ENCODE assay signal across 19 cellular contexts in the genomic region with DNA sequence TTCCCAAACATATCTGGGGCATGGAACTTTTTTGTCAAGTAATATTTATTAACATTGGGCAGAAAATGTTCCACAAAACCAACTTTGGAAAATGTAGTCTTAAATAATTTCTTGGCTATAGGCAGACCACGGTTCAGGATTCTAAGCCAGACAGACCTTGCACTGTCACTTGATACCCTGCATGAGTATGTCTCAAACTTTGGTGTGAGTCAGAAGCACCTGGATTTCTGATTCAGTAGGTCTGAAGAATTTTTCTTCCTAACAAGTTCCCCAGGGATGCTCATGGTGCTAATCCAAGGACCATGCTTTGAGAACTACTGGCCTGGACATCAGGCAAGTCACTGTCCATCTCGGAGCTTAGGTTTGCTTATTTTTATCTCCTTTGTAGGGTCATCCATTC.
DNase-seq lines count a peak whose midpoint lies in the region; ATAC-seq and TF ChIP-seq lines count a peak whose summit lies in the region.
"Had no signal": no experiment of that assay in that cellular context is flagged by ENCODE, and none has a peak within 500 bp of the region (broad histone marks: within the 10 kb centered on the region; RNA-seq: fewer than 3 reads in every experiment).

No MANE protein-coding gene starts in this region.

- H3K56ac ChIP-seq in IMR-90 (ENCODE audit: extremely low read depth, insufficient read depth, low read length), result no peak overlapping the region

- H2BK20ac ChIP-seq in IMR-90 (ENCODE audit: low read depth, low read length), result no peak overlapping the region

- no peak overlapping the region; the same call in 1 of the 2 replicates for H2AK5ac ChIP-seq in IMR-90 (ENCODE audit: low read depth, low read length)

- H3K9me3 ChIP-seq in IMR-90 (ENCODE audit: control insufficient read depth, insufficient read depth, low read length), result no peaks in the 10 kb centered on the region
- H3K9me3 ChIP-seq: SJCRH30 had no signal

- intact Hi-C loops in IMR-90 (cut with micrococcal nuclease), result no loop called here

- no peak overlapping the region for H2AK9ac ChIP-seq in IMR-90 (replicated peaks; ENCODE audit: low read depth, low read length, poor library complexity)

- no peak overlapping the region for H3K4me2 ChIP-seq in IMR-90 (ENCODE audit: low read depth, low read length)

- WGBS in IMR-90 (ENCODE audit: extremely low coverage in 2 of 2, insufficient read length in 1 of 2), 2 experiments, result 100% methylated on average over 1 of the region's 2 CpGs; no CpG with 5 or more reads in 1 of the 2 experiments

- H3K36me3 Mint-ChIP-seq in HFFc6 (ENCODE audit: low read depth), result no peaks in the 10 kb centered on the region
- H3K36me3 Mint-ChIP-seq: CD14-positive monocyte, IgD-negative memory B cell had no signal

- no peak overlapping the region for H2BK120ac ChIP-seq in IMR-90 (ENCODE audit: low read depth, low read length)

- no peak overlapping the region for H3K9ac ChIP-seq in IMR-90 (ENCODE audit: low read depth, low read length)

- in situ Hi-C loops in IMR-90 (cut with MboI; ENCODE audit: low sequenced_read_pairs), result no loop called here

- CTCF ChIA-PET in IMR-90 (lab: Yijun Ruan, JAX) (no interaction called here), RWPE1 (lab: Yijun Ruan, JAX) (interaction anchor here (0.6 kb wide), 1 partner anchor 10 kb away, joined by 3 read pairs; no protein-coding TSS in a partner anchor)

- no peaks in the 10 kb centered on the region for H3K27me3 ChIP-seq in IMR-90 (ENCODE audit: control insufficient read depth, insufficient read depth, low read length)
- H3K27me3 ChIP-seq: SJCRH30 had no signal

- no peak for ATAC-seq in IMR-90 (ENCODE audit: low read depth)
- no peak for ATAC-seq in esophagus mucosa

- no peak overlapping the region for H3K14ac ChIP-seq in IMR-90 (replicated peaks; ENCODE audit: low read depth, low read length)

- POLR2A ChIA-PET in IMR-90 (lab: Charles Lee; ENCODE audit: unreplicated experiment) (no interaction called here), RWPE1 (lab: Yijun Ruan, JAX; ENCODE audit: low non-redundant PET) (no interaction called here)

- peak overlapping the region; percentile 17 for H2AFZ ChIP-seq in IMR-90 (replicated peaks; ENCODE audit: low read length, poor library complexity)

- TF ChIP-seq CTCF in IMR-90 (conservative IDR thresholded peaks at IDR 0.05; ENCODE audit: low read depth, low read length) (no peak), RWPE1 (conservative IDR thresholded peaks at IDR 0.05; ENCODE audit: low read depth) (no peak), HFFc6 (IDR thresholded peaks at IDR 0.05) (no peak)

- no peaks in the 10 kb centered on the region for H3K36me3 ChIP-seq in IMR-90 (ENCODE audit: control insufficient read depth, insufficient read depth, low read length)
- H3K36me3 ChIP-seq: SJCRH30 had no signal

- H3K23ac ChIP-seq in IMR-90 (ENCODE audit: low read depth, low read length), result no peak overlapping the region

- TF ChIP-seq RAD21 in IMR-90 (IDR thresholded peaks at IDR 0.05; ENCODE audit: low read length), result no peak

- no peak for TF ChIP-seq POLR2A in IMR-90 (IDR thresholded peaks at IDR 0.05; ENCODE audit: low read depth, low read length)

- no peak overlapping the region for H2BK15ac ChIP-seq in IMR-90 (ENCODE audit: low read depth, low read length)

- dilution Hi-C loops in IMR-90 (cut with HindIII; ENCODE audit: low sequenced_read_pairs, unreplicated experiment), result no loop called here

- no peak overlapping the region for H4K91ac ChIP-seq in IMR-90 (ENCODE audit: insufficient read depth, low read depth, low read length)

- H3K4ac ChIP-seq in IMR-90 (ENCODE audit: low read depth, low read length), result no peak overlapping the region

- no peak overlapping the region for H2BK5ac ChIP-seq in IMR-90 (ENCODE audit: low read depth, low read length, poor library complexity, severe bottlenecking)

- peaks cover 19% of the 10 kb centered on the region for H3K9me3 Mint-ChIP-seq in HFFc6

- H3K27ac ChIP-seq in IMR-90 (ENCODE audit: insufficient read depth, low read length), result no peak overlapping the region
- H3K27ac ChIP-seq in RWPE1, result no peak overlapping the region
- H3K27ac ChIP-seq in epithelial cell of prostate, result no peak overlapping the region
- H3K27ac ChIP-seq: HL-60, SJCRH30 had no signal

- no peak overlapping the region for H4K5ac ChIP-seq in IMR-90 (ENCODE audit: low read depth, low read length)

- H4K20me1 ChIP-seq in IMR-90 (ENCODE audit: insufficient read depth, low read length), result no peaks in the 10 kb centered on the region

- no peaks in the 10 kb centered on the region for H3K79me1 ChIP-seq in IMR-90 (ENCODE audit: low read depth in 1 of 2, low read length in 2 of 2)

- H3K9me1 ChIP-seq in IMR-90 (ENCODE audit: insufficient read depth, low read length), result no peaks in the 10 kb centered on the region

- H3K27ac Mint-ChIP-seq in HFFc6, result no peak overlapping the region
- H3K27ac Mint-ChIP-seq: CD14-positive monocyte, IgD-negative memory B cell had no signal

- no peak overlapping the region for H3K4me3 Mint-ChIP-seq in HFFc6
- H3K4me3 Mint-ChIP-seq: IgD-negative memory B cell had no signal

- no peak overlapping the region for H3K4me3 ChIP-seq in IMR-90 (ENCODE audit: insufficient read depth, low read depth, low read length)
- H3K4me3 ChIP-seq: SJCRH30 had no signal

- no peak overlapping the region for H4K8ac ChIP-seq in IMR-90 (ENCODE audit: low read depth in 2 of 2, low read length in 2 of 2)

- no peaks in the 10 kb centered on the region for H3K4me1 ChIP-seq in IMR-90 (ENCODE audit: control insufficient read depth, insufficient read depth, low read length)
- H3K4me1 ChIP-seq: SJCRH30 had no signal

- H3K4me1 Mint-ChIP-seq in HFFc6 (ENCODE audit: low read depth), result no peaks in the 10 kb centered on the region
- H3K4me1 Mint-ChIP-seq: CD14-positive monocyte, IgD-negative memory B cell had no signal

- DNase-seq in IMR-90 (peak; percentile 62), RWPE1 (ENCODE audit: low spot score) (peak; percentile 8), epithelial cell of prostate (ENCODE audit: low read depth, low spot score) (peak; percentile 20), left kidney (ENCODE audit: low read depth, low spot score) (peak; percentile 7), NCI-H187 treated with DMSO at 0.1 percent for 48 hours (lab: John Stamatoyannopoulos, UW) (no peak), HFFc6 (no peak)
- DNase-seq: ACHN, GDM1, H7, Karpas-422, NCI-H1105, NCI-H345, NCI-H524 treated with DMSO at 0.1 percent for 48 hours, RPMI8226, SJCRH30 had no signal

- H3K18ac ChIP-seq in IMR-90 (ENCODE audit: low read depth, low read length), result no peak overlapping the region

- BruUV-seq in IMR-90 (replicated peaks; lab: Mats Ljungman, UMichigan), result no TSS peak

- H3K27me3 Mint-ChIP-seq in HFFc6 (ENCODE audit: insufficient read depth), result no peaks in the 10 kb centered on the region; the same call in 1 of the 2 replicates

TF ChIP-seq in IMR-90, 13 proteins besides CTCF, POLR2A, EP300 and RAD21:
- TF ChIP-seq RCOR1 (IDR thresholded peaks at IDR 0.05; ENCODE audit: insufficient replicate concordance, low read length), result no peak
- no peak for TF ChIP-seq BHLHE40 (IDR thresholded peaks at IDR 0.05; ENCODE audit: low read depth, low read length)
- no peak for TF ChIP-seq FOS (IDR thresholded peaks at IDR 0.05; ENCODE audit: low read depth, low read length)
- TF ChIP-seq NFE2L2 (IDR thresholded peaks at IDR 0.05; ENCODE audit: low read depth, low read length), result no peak
- TF ChIP-seq CEBPB (IDR thresholded peaks at IDR 0.05; ENCODE audit: low read depth, low read length), result no peak
- TF ChIP-seq SMC3 (IDR thresholded peaks at IDR 0.05; ENCODE audit: low read depth, low read length), result no peak
- TF ChIP-seq, protein P1, sequence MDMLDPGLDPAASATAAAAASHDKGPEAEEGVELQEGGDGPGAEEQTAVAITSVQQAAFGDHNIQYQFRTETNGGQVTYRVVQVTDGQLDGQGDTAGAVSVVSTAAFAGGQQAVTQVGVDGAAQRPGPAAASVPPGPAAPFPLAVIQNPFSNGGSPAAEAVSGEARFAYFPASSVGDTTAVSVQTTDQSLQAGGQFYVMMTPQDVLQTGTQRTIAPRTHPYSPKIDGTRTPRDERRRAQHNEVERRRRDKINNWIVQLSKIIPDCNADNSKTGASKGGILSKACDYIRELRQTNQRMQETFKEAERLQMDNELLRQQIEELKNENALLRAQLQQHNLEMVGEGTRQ (IDR thresholded peaks at IDR 0.05; ENCODE audit: low read depth, low read length), result no peak
- TF ChIP-seq CHD1 (IDR thresholded peaks at IDR 0.05; ENCODE audit: low read depth, low read length), result no peak

Comparison
In these comparisons a context has a peak if more than half of its experiments do, and no peak if none do; other contexts are left out.
1. DNase-seq: peak in IMR-90 (single experiment), RWPE1 (single experiment), epithelial cell of prostate (single experiment) and left kidney (single experiment); none in NCI-H187 treated with DMSO at 0.1 percent for 48 hours (single experiment) and HFFc6 (single experiment).